Comparison of ENCODE assay signal across 8 cellular contexts in genomic region chr16:85306071-85306792, GRCh38.
DNase-seq lines count a peak whose midpoint lies in the region; ATAC-seq and TF ChIP-seq lines count a peak whose summit lies in the region.

No MANE protein-coding gene starts in this region.

- no peaks in the 10 kb centered on the region for H3K36me3 ChIP-seq in MM.1S (replicated peaks; ENCODE audit: insufficient read depth, low read length)

- peaks cover 71% of the 10 kb centered on the region for H3K27me3 ChIP-seq in MM.1S (replicated peaks; ENCODE audit: insufficient read depth, low read length)

- H3K27ac ChIP-seq in MM.1S (ENCODE audit: low read length): no peak overlapping the region

- no peak overlapping the region for H2AFZ ChIP-seq in MM.1S (ENCODE audit: low read length)

- peak; percentile 62 for ATAC-seq in GM18867 (IDR thresholded peaks at IDR 0.05; ENCODE audit: unreplicated experiment)
- ATAC-seq in HG03378 (IDR thresholded peaks at IDR 0.05; ENCODE audit: unreplicated experiment): peak; percentile 59

- H3F3A ChIP-seq in MM.1S (ENCODE audit: insufficient read depth, low read length): no peaks in the 10 kb centered on the region

- H3K9me2 ChIP-seq in MM.1S (replicated peaks; ENCODE audit: insufficient read depth, low read length): no peaks in the 10 kb centered on the region

- no peak overlapping the region for H3K4me2 ChIP-seq in MM.1S (ENCODE audit: low read depth, low read length)

- peaks cover 11% of the 10 kb centered on the region; the same call in 1 of the 2 replicates for H3K4me1 ChIP-seq in MM.1S (ENCODE audit: low read length)

- H3K9me3 ChIP-seq in MM.1S (replicated peaks; ENCODE audit: insufficient read depth, low read length): no peaks in the 10 kb centered on the region

- DNase-seq in T-helper 2 cell (peak in 4 of 5 experiments; percentile 20 to 92 (median 42)), amygdala (lab: John Stamatoyannopoulos, UW) (peak in 30 of 56 donors; percentile 10 to 75 (median 34)), iPS-NIHi11 (ENCODE audit: low spot score) (peak; percentile 67), NCI-H774 (lab: John Stamatoyannopoulos, UW) (no peak), MM.1S (no peak)
- peak; percentile 78 to 88 for DNase-seq in stimulated activated CD4-positive, alpha-beta T cell treated with anti-CD3 and anti-CD28 coated beads, Interleukin-2, amount 100 ng/mL, for 24 hours

- no peaks in the 10 kb centered on the region for H3K79me2 ChIP-seq in MM.1S (ENCODE audit: low read length)

- no peak overlapping the region for H3K9ac ChIP-seq in MM.1S (ENCODE audit: low read length)

- no peak overlapping the region for H3K4me3 ChIP-seq in MM.1S (ENCODE audit: low read length)

- TF ChIP-seq CTCF in MM.1S (IDR thresholded peaks at IDR 0.05; ENCODE audit: low read length): no peak

- H4K20me1 ChIP-seq in MM.1S (ENCODE audit: insufficient read depth, low read length): no peaks in the 10 kb centered on the region

Comparison
In these comparisons a context has a peak if more than half of its experiments do, and no peak if none do; other contexts are left out.
1. DNase-seq: peak in T-helper 2 cell (4 of 5), amygdala (30 of 56), iPS-NIHi11 (single experiment) and stimulated activated CD4-positive, alpha-beta T cell treated with anti-CD3 and anti-CD28 coated beads, Interleukin-2, amount 100 ng/mL, for 24 hours (2 of 2); none in NCI-H774 (single experiment) and MM.1S (single experiment).